Comparison of ENCODE assay signal across 9 cellular contexts in genomic region chr4:87118826-87119225, GRCh38.
DNase-seq lines count a peak whose midpoint lies in the region; TF ChIP-seq lines count a peak whose summit lies in the region.
"Had no signal": no experiment of that assay in that cellular context is flagged by ENCODE, and none has a peak within 500 bp of the region (broad histone marks: within the 10 kb centered on the region; RNA-seq: fewer than 3 reads in every experiment).

No MANE protein-coding gene starts in this region.

- H3K79me2 ChIP-seq in Karpas-422 (ENCODE audit: low read length): no peaks in the 10 kb centered on the region

- intact Hi-C loops in CD4-positive, alpha-beta memory T cell (cut with micrococcal nuclease): no loop called here
- intact Hi-C loops in posterior vena cava (cut with DNase I): no loop called here

- no peak overlapping the region for H3K27ac ChIP-seq in CD4-positive, alpha-beta memory T cell (ENCODE audit: low read depth, low read length)
- H3K27ac ChIP-seq in Karpas-422 (ENCODE audit: low read length) (no peak overlapping the region), muscle layer of duodenum (ENCODE audit: low read length) (peak overlapping the region; percentile 16), WERI-Rb-1 (no peak overlapping the region)
- H3K27ac ChIP-seq: neutrophil had no signal

- POLR2A ChIA-PET in CD4-positive, alpha-beta memory T cell (lab: Charles Lee; ENCODE audit: partially characterized antibody): no interaction called here

- peaks cover 16 to 46% (median 23%) of the 10 kb centered on the region in 4 donors for H3K4me1 Mint-ChIP-seq in CD4-positive, alpha-beta memory T cell
- H3K4me1 Mint-ChIP-seq in endothelial cell (ENCODE audit: unreplicated experiment): peaks cover 3% of the 10 kb centered on the region

- H3K9me3 Mint-ChIP-seq in CD4-positive, alpha-beta memory T cell: peaks cover 0 to 2% (median 0%) of the 10 kb centered on the region in 8 donors
- no peaks in the 10 kb centered on the region for H3K9me3 Mint-ChIP-seq in endothelial cell (ENCODE audit: unreplicated experiment)

- no peak overlapping the region for H3K4me3 ChIP-seq in CD4-positive, alpha-beta memory T cell (ENCODE audit: low read length in 2 of 2)
- H3K4me3 ChIP-seq in Karpas-422 (ENCODE audit: low read length): no peak overlapping the region
- H3K4me3 ChIP-seq in cardiac fibroblast (replicated peaks in 1 of 2; ENCODE audit: low read depth in 2 of 2, low read length in 2 of 2): no peak overlapping the region
- no peak overlapping the region for H3K4me3 ChIP-seq in muscle layer of duodenum (ENCODE audit: low read depth in 1 of 2, low read length in 2 of 2)
- no peak overlapping the region for H3K4me3 ChIP-seq in WERI-Rb-1 (ENCODE audit: low read depth, low read length)

- H3K9me3 ChIP-seq in CD4-positive, alpha-beta memory T cell (ENCODE audit: control insufficient read depth in 1 of 2, low read length in 2 of 2): no peaks in the 10 kb centered on the region
- no peaks in the 10 kb centered on the region for H3K9me3 ChIP-seq in Karpas-422 (ENCODE audit: low read length)
- H3K9me3 ChIP-seq in muscle layer of duodenum (ENCODE audit: control insufficient read depth in 1 of 2, low read length in 2 of 2): no peaks in the 10 kb centered on the region
- no peaks in the 10 kb centered on the region for H3K9me3 ChIP-seq in WERI-Rb-1 (ENCODE audit: severe bottlenecking)
- H3K9me3 ChIP-seq: neutrophil had no signal

- H4K20me1 ChIP-seq in Karpas-422 (ENCODE audit: insufficient read depth, low read depth, low read length): no peaks in the 10 kb centered on the region

- H3K36me3 Mint-ChIP-seq in CD4-positive, alpha-beta memory T cell: peaks cover 50 to 76% of the 10 kb centered on the region in 2 donors
- H3K36me3 Mint-ChIP-seq in endothelial cell (ENCODE audit: low read depth, unreplicated experiment): peaks cover 31% of the 10 kb centered on the region

- peaks cover 31% of the 10 kb centered on the region for H3K36me3 ChIP-seq in CD4-positive, alpha-beta memory T cell (ENCODE audit: insufficient read depth, low read length)
- H3K36me3 ChIP-seq in Karpas-422 (ENCODE audit: insufficient read depth, low read length) (no peaks in the 10 kb centered on the region), muscle layer of duodenum (ENCODE audit: control insufficient read depth in 1 of 2, insufficient read depth in 2 of 2, low read length in 2 of 2) (peaks cover 31 to 33% of the 10 kb centered on the region in 2 donors), WERI-Rb-1 (peaks cover 70% of the 10 kb centered on the region)

- DNase-seq in CD4-positive, alpha-beta memory T cell: no peak
- DNase-seq in Karpas-422 (peak; percentile 56), cardiac fibroblast (ENCODE audit: low read depth in 2 of 2) (peak; percentile 42 to 66), NCI-H1417 (lab: John Stamatoyannopoulos, UW) (no peak), endothelial cell (ENCODE audit: low spot score) (no peak), WERI-Rb-1 (no peak), posterior vena cava (ENCODE audit: low spot score) (no peak)

- H3K27me3 ChIP-seq in CD4-positive, alpha-beta memory T cell (ENCODE audit: insufficient read depth, low read length): no peaks in the 10 kb centered on the region
- H3K27me3 ChIP-seq in Karpas-422 (ENCODE audit: low read length) (no peaks in the 10 kb centered on the region), muscle layer of duodenum (ENCODE audit: low read depth, low read length) (no peaks in the 10 kb centered on the region), WERI-Rb-1 (ENCODE audit: insufficient read depth, low read depth, severe bottlenecking) (no peaks in the 10 kb centered on the region)
- H3K27me3 ChIP-seq: neutrophil had no signal

- CTCF ChIA-PET in CD4-positive, alpha-beta memory T cell (lab: Charles Lee; ENCODE audit: partially characterized antibody): interaction anchor here (0.6 to 3.5 kb wide), 4 partner anchors 26 to 245 kb away, joined by 3 to 17 read pairs (median 8); no protein-coding TSS in a partner anchor

- H3K27ac Mint-ChIP-seq in CD4-positive, alpha-beta memory T cell: peak overlapping the region in 5 of 7 donors; percentile 17 to 41 (median 24)
- no peak overlapping the region for H3K27ac Mint-ChIP-seq in endothelial cell (ENCODE audit: unreplicated experiment)

- peaks cover 15% of the 10 kb centered on the region for H3K4me1 ChIP-seq in CD4-positive, alpha-beta memory T cell (ENCODE audit: insufficient read depth, low read length)
- no peaks in the 10 kb centered on the region for H3K4me1 ChIP-seq in Karpas-422 (ENCODE audit: low read length)
- H3K4me1 ChIP-seq in muscle layer of duodenum (ENCODE audit: control insufficient read depth in 1 of 2, insufficient read depth in 2 of 2, low read length in 2 of 2): peaks cover 0 to 52% of the 10 kb centered on the region in 2 donors

- H3K9ac ChIP-seq in Karpas-422 (ENCODE audit: low read length): no peak overlapping the region

- H3K9me2 ChIP-seq in Karpas-422 (replicated peaks; ENCODE audit: insufficient read depth, low read length): no peaks in the 10 kb centered on the region

- TF ChIP-seq CTCF in cardiac fibroblast (IDR thresholded peaks at IDR 0.05; ENCODE audit: low read depth, low read length) (no peak), endothelial cell (IDR thresholded peaks at IDR 0.05; ENCODE audit: unreplicated experiment) (no peak), WERI-Rb-1 (IDR thresholded peaks at IDR 0.05; ENCODE audit: low read depth, low read length) (no peak)

- no peak overlapping the region for H3K4me3 Mint-ChIP-seq in CD4-positive, alpha-beta memory T cell
- H3K4me3 Mint-ChIP-seq in endothelial cell (ENCODE audit: unreplicated experiment): no peak overlapping the region

- H3K27me3 Mint-ChIP-seq in CD4-positive, alpha-beta memory T cell: no peaks in the 10 kb centered on the region
- peaks cover 4% of the 10 kb centered on the region for H3K27me3 Mint-ChIP-seq in endothelial cell (ENCODE audit: unreplicated experiment)

- no peak overlapping the region for H2AFZ ChIP-seq in Karpas-422 (ENCODE audit: low read length)

- no peak overlapping the region for H3K4me2 ChIP-seq in Karpas-422 (ENCODE audit: low read depth, low read length, poor library complexity, severe bottlenecking)

Comparison
In these comparisons a context has a peak if more than half of its experiments do, and no peak if none do; other contexts are left out.
1. DNase-seq: peak in Karpas-422 (single experiment) and cardiac fibroblast (2 of 2); none in CD4-positive, alpha-beta memory T cell (0 of 5), NCI-H1417 (0 of 3), endothelial cell (single experiment), WERI-Rb-1 (single experiment) and posterior vena cava (single experiment).